34 cellular contexts compared by ENCODE assay signal in genomic region chr20:1748777-1749176, GRCh38.
DNase-seq lines count a peak whose midpoint lies in the region; ATAC-seq, FAIRE-seq and TF ChIP-seq lines count a peak whose summit lies in the region.
"Had no signal": no experiment of that assay in that cellular context is flagged by ENCODE, and none has a peak within 500 bp of the region (broad histone marks: within the 10 kb centered on the region; RNA-seq: fewer than 3 reads in every experiment).

No MANE protein-coding gene starts in this region.

- H3K4me3 Mint-ChIP-seq in HFFc6: no peak overlapping the region
- H3K4me3 Mint-ChIP-seq: B cell; CD14-positive monocyte; CD4-positive, alpha-beta memory T cell; CD4-positive, alpha-beta T cell; CD4-positive, CD25-positive, alpha-beta regulatory T cell; CD8-positive, alpha-beta memory T cell; CD8-positive, alpha-beta T cell had no signal

- H3K27me3 ChIP-seq in HepG2 (ENCODE audit: control insufficient read depth in 1 of 2, insufficient read depth in 2 of 2, low read length in 2 of 2): no peaks in the 10 kb centered on the region
- no peaks in the 10 kb centered on the region for H3K27me3 ChIP-seq in right lobe of liver
- H3K27me3 ChIP-seq in IMR-90 (ENCODE audit: control insufficient read depth, insufficient read depth, low read length): no peaks in the 10 kb centered on the region; the same call in 1 of the 2 replicates
- H3K27me3 ChIP-seq: BE2C; BLaER1; BLaER1 treated with 17β-estradiol and CSF1 and Interleukin-3, amounts not matched to agents 10 nM and 100 nM had no signal

- H3K79me2 ChIP-seq in HepG2 (ENCODE audit: insufficient read depth, low read length): no peaks in the 10 kb centered on the region

- no peak overlapping the region for H3K56ac ChIP-seq in IMR-90 (ENCODE audit: extremely low read depth, insufficient read depth, low read length)

- POLR2A ChIA-PET in HepG2 (lab: Yijun Ruan, JAX): no interaction called here
- POLR2A ChIA-PET in A549 (lab: Yijun Ruan, JAX): no interaction called here
- POLR2A ChIA-PET in IMR-90 (lab: Charles Lee; ENCODE audit: unreplicated experiment): no interaction called here

- H3K18ac ChIP-seq in IMR-90 (ENCODE audit: low read depth, low read length): no peak overlapping the region

- no peak overlapping the region for H2BK120ac ChIP-seq in IMR-90 (ENCODE audit: low read depth, low read length)

- ATAC-seq in HepG2 (no peak), right lobe of liver (no peak), A549 (no peak), IMR-90 (ENCODE audit: low read depth) (no peak), SK-N-SH treated with all-trans-retinoic acid at 6 μM for 48 hours (no peak)
- ATAC-seq: CD8-positive, alpha-beta T cell had no signal

- no peaks in the 10 kb centered on the region for H3K4me1 Mint-ChIP-seq in HFFc6 (ENCODE audit: low read depth)
- H3K4me1 Mint-ChIP-seq: CD14-positive monocyte had no signal

- no peaks in the 10 kb centered on the region for H3K36me3 ChIP-seq in HepG2 (replicated peaks in 1 of 2; ENCODE audit: control insufficient read depth in 1 of 2, insufficient read depth in 2 of 2, low read length in 2 of 2)
- no peaks in the 10 kb centered on the region for H3K36me3 ChIP-seq in right lobe of liver
- H3K36me3 ChIP-seq in IMR-90 (ENCODE audit: control insufficient read depth, insufficient read depth, low read length): no peaks in the 10 kb centered on the region
- H3K36me3 ChIP-seq: BE2C; BLaER1; BLaER1 treated with 17β-estradiol and CSF1 and Interleukin-3, amounts not matched to agents 10 nM and 100 nM had no signal

- no peak overlapping the region for H3K23ac ChIP-seq in IMR-90 (ENCODE audit: low read depth, low read length)

- no peak for TF ChIP-seq POLR2A in HepG2 (IDR thresholded peaks at IDR 0.05; ENCODE audit: insufficient read depth in 1 of 2, low read depth in 2 of 2, low read length in 2 of 2)
- no peak for TF ChIP-seq POLR2A in right lobe of liver (IDR thresholded peaks at IDR 0.05)
- TF ChIP-seq POLR2A in A549 (IDR thresholded peaks at IDR 0.05; ENCODE audit: low read length): no peak
- TF ChIP-seq POLR2A in IMR-90 (IDR thresholded peaks at IDR 0.05; ENCODE audit: low read depth, low read length): no peak

- TF ChIP-seq CTCF in HepG2 (CRISPR knock-in tag; IDR thresholded peaks at IDR 0.05) (no peak), right lobe of liver (IDR thresholded peaks at IDR 0.05) (no peak), A549 (IDR thresholded peaks at IDR 0.05) (no peak), IMR-90 (conservative IDR thresholded peaks at IDR 0.05; ENCODE audit: low read depth, low read length) (no peak), HFFc6 (IDR thresholded peaks at IDR 0.05) (no peak)

- in situ Hi-C loops in HepG2 (cut with HindIII; ENCODE audit: extremely low pct_ligation_motif_present, low pct_unique_long_range_greater_than_20kb): no loop called here
- in situ Hi-C loops in IMR-90 (cut with MboI; ENCODE audit: low sequenced_read_pairs): no loop called here

- no peak for DNase-seq in HepG2 (ENCODE audit: low spot score)
- no peak for DNase-seq in right lobe of liver
- DNase-seq in A549 (ENCODE audit: low read depth in 1 of 2, low spot score in 1 of 2): no peak
- no peak for DNase-seq in IMR-90
- no peak for DNase-seq in HFFc6
- DNase-seq: 8988T; ACHN; AML-193; C1 segment of cervical spinal cord; Caco-2; Calu3; CD4-positive, alpha-beta memory T cell; CD4-positive, alpha-beta T cell; CD4-positive, CD25-positive, alpha-beta regulatory T cell; CD8-positive, alpha-beta memory T cell; CD8-positive, alpha-beta T cell; COR-L47; DMS 273 treated with DMSO at 0.1 percent for 48 hours; DMS153; DMS53; DMS79; DMS79 treated with DMSO at 0.1 percent for 48 hours; DND-41; EL had no signal

- no peak overlapping the region for H2BK15ac ChIP-seq in IMR-90 (ENCODE audit: low read depth, low read length)

- H3K4me1 ChIP-seq in HepG2 (ENCODE audit: insufficient read depth, low read length) (peaks cover 9% of the 10 kb centered on the region), right lobe of liver (no peaks in the 10 kb centered on the region), A549 (no peaks in the 10 kb centered on the region), IMR-90 (ENCODE audit: control insufficient read depth, insufficient read depth, low read length) (no peaks in the 10 kb centered on the region)
- H3K4me1 ChIP-seq: BLaER1, Caco-2 had no signal

- H2AFZ ChIP-seq in HepG2 (ENCODE audit: low read length) (no peak overlapping the region), IMR-90 (replicated peaks; ENCODE audit: low read length, poor library complexity) (no peak overlapping the region)

- H3K4me3 ChIP-seq in HepG2 (replicated peaks in 1 of 3; ENCODE audit: insufficient read depth in 1 of 3, low read depth in 2 of 3, low read length in 3 of 3): no peak overlapping the region
- H3K4me3 ChIP-seq in right lobe of liver: no peak overlapping the region
- no peak overlapping the region for H3K4me3 ChIP-seq in A549
- no peak overlapping the region for H3K4me3 ChIP-seq in IMR-90 (ENCODE audit: insufficient read depth, low read depth, low read length)
- H3K4me3 ChIP-seq: BLaER1; BLaER1 treated with 17β-estradiol and CSF1 and Interleukin-3, amounts not matched to agents 10 nM and 100 nM had no signal

- H3K9ac ChIP-seq in HepG2 (ENCODE audit: insufficient read depth, low read depth, low read length) (no peak overlapping the region), IMR-90 (ENCODE audit: low read depth, low read length) (no peak overlapping the region)
- H3K9ac ChIP-seq: BLaER1; BLaER1 treated with 17β-estradiol and CSF1 and Interleukin-3, amounts not matched to agents 10 nM and 100 nM had no signal

- TF ChIP-seq RAD21 in HepG2 (CRISPR knock-in tag; IDR thresholded peaks at IDR 0.05) (no peak), A549 (conservative IDR thresholded peaks at IDR 0.05 in 1 of 2, IDR thresholded peaks at IDR 0.05 in 1 of 2) (no peak), IMR-90 (IDR thresholded peaks at IDR 0.05; ENCODE audit: low read length) (no peak)

- H3K9me3 ChIP-seq in HepG2 (ENCODE audit: low read length) (no peaks in the 10 kb centered on the region), right lobe of liver (no peaks in the 10 kb centered on the region), A549 (no peaks in the 10 kb centered on the region), IMR-90 (ENCODE audit: control insufficient read depth, insufficient read depth, low read length) (no peaks in the 10 kb centered on the region)
- H3K9me3 ChIP-seq: BE2C, Caco-2 had no signal

- no peak overlapping the region for H3K27ac ChIP-seq in HepG2 (ENCODE audit: extremely low read length, insufficient read depth, low read length)
- H3K27ac ChIP-seq in right lobe of liver: no peak overlapping the region
- no peak overlapping the region for H3K27ac ChIP-seq in A549
- H3K27ac ChIP-seq in IMR-90 (ENCODE audit: insufficient read depth, low read length): no peak overlapping the region
- H3K27ac ChIP-seq: 22Rv1; BLaER1; BLaER1 treated with 17β-estradiol and CSF1 and Interleukin-3, amounts not matched to agents 10 nM and 100 nM; C4-2B had no signal

- intact Hi-C loops in HepG2 (cut with micrococcal nuclease; ENCODE audit: unreplicated experiment): no loop called here
- intact Hi-C loops in right lobe of liver (cut with DNase I): no loop called here
- intact Hi-C loops in IMR-90 (cut with micrococcal nuclease): no loop called here

- H3K4me2 ChIP-seq in HepG2 (ENCODE audit: low read depth, low read length) (no peak overlapping the region), A549 (no peak overlapping the region), IMR-90 (ENCODE audit: low read depth, low read length) (no peak overlapping the region)
- H3K4me2 ChIP-seq: BLaER1; BLaER1 treated with 17β-estradiol and CSF1 and Interleukin-3, amounts not matched to agents 10 nM and 100 nM had no signal

- H3K9me3 Mint-ChIP-seq in HFFc6: no peaks in the 10 kb centered on the region; the same call in 1 of the 2 replicates

- H3K14ac ChIP-seq in IMR-90 (replicated peaks; ENCODE audit: low read depth, low read length): no peak overlapping the region

- H4K91ac ChIP-seq in IMR-90 (ENCODE audit: insufficient read depth, low read depth, low read length): no peak overlapping the region

- no TSS peak for BruUV-seq in HepG2 (replicated peaks; lab: Mats Ljungman, UMichigan)
- no TSS peak for BruUV-seq in IMR-90 (replicated peaks; lab: Mats Ljungman, UMichigan)

- H3K9me1 ChIP-seq in IMR-90 (ENCODE audit: insufficient read depth, low read length): no peaks in the 10 kb centered on the region

- H3K79me1 ChIP-seq in IMR-90 (ENCODE audit: low read depth in 1 of 2, low read length in 2 of 2): no peaks in the 10 kb centered on the region

- peaks cover 21% of the 10 kb centered on the region for H3K27me3 Mint-ChIP-seq in HFFc6 (ENCODE audit: insufficient read depth)
- H3K27me3 Mint-ChIP-seq: CD4-positive, alpha-beta T cell had no signal

- H3K27ac Mint-ChIP-seq in HFFc6: no peak overlapping the region
- H3K27ac Mint-ChIP-seq: B cell; CD14-positive monocyte; CD4-positive, alpha-beta memory T cell; CD4-positive, alpha-beta T cell; CD4-positive, CD25-positive, alpha-beta regulatory T cell; CD8-positive, alpha-beta memory T cell; CD8-positive, alpha-beta T cell had no signal

- H4K20me1 ChIP-seq in HepG2 (ENCODE audit: insufficient read depth, low read length): no peaks in the 10 kb centered on the region
- no peaks in the 10 kb centered on the region for H4K20me1 ChIP-seq in IMR-90 (ENCODE audit: insufficient read depth, low read length)
- H4K20me1 ChIP-seq: BLaER1; BLaER1 treated with 17β-estradiol and CSF1 and Interleukin-3, amounts not matched to agents 10 nM and 100 nM had no signal

- H2AK9ac ChIP-seq in IMR-90 (replicated peaks; ENCODE audit: low read depth, low read length, poor library complexity): no peak overlapping the region

- no peak overlapping the region for H2BK20ac ChIP-seq in IMR-90 (ENCODE audit: low read depth, low read length)

- no peak overlapping the region for H2AK5ac ChIP-seq in IMR-90 (ENCODE audit: low read depth, low read length)

- CTCF ChIA-PET in HepG2 (lab: Yijun Ruan, JAX; ENCODE audit: low intra/inter-chr PET ratio, low total read pairs) (no interaction called here), A549 (lab: Yijun Ruan, JAX) (interaction anchor here (1.1 kb wide), 1 partner anchor 33 kb away, joined by 4 read pairs; no protein-coding TSS in a partner anchor), IMR-90 (lab: Yijun Ruan, JAX) (interaction anchor here (0.6 kb wide), 1 partner anchor 38 kb away, joined by 3 read pairs; no protein-coding TSS in a partner anchor)

- H3K4ac ChIP-seq in IMR-90 (ENCODE audit: low read depth, low read length): no peak overlapping the region

- H3K36me3 Mint-ChIP-seq in HFFc6 (ENCODE audit: low read depth): no peaks in the 10 kb centered on the region
- H3K36me3 Mint-ChIP-seq: CD4-positive, alpha-beta memory T cell; CD4-positive, CD25-positive, alpha-beta regulatory T cell; CD8-positive, alpha-beta T cell had no signal

- no peak overlapping the region for H2BK5ac ChIP-seq in IMR-90 (ENCODE audit: low read depth, low read length, poor library complexity, severe bottlenecking)

- TF ChIP-seq EP300 in HepG2 (IDR thresholded peaks at IDR 0.05; ENCODE audit: low read depth in 2 of 2, low read length in 2 of 2): no peak
- no peak for TF ChIP-seq EP300 in HepG2 (CRISPR knock-in tag; IDR thresholded peaks at IDR 0.05; ENCODE audit: borderline replicate concordance)
- TF ChIP-seq EP300 in A549 (IDR thresholded peaks at IDR 0.05): no peak

- no peak for FAIRE-seq in HepG2 (lab: Jason Lieb, UNC)
- FAIRE-seq in A549 (lab: Jason Lieb, UNC): no peak
- FAIRE-seq: A204.1, D721Med had no signal

- no peak overlapping the region for H4K8ac ChIP-seq in IMR-90 (ENCODE audit: low read depth in 2 of 2, low read length in 2 of 2)

- no peak overlapping the region for H4K5ac ChIP-seq in IMR-90 (ENCODE audit: low read depth, low read length)

- dilution Hi-C loops in IMR-90 (cut with HindIII; ENCODE audit: low sequenced_read_pairs, unreplicated experiment): no loop called here

Comparison
In these comparisons a context has a peak if more than half of its experiments do, and no peak if none do; other contexts are left out.
1. Of the 38 proteins assayed by ChIP-seq in both HepG2 and A549: peak only in HepG2: none; only in A549: none; in both: MAFK; in neither: 37.